In genomic region chr14:34722723-34723545, GRCh38 we compare ENCODE assay signal across 8 cellular contexts.
DNase-seq lines count a peak whose midpoint lies in the region; ATAC-seq lines count a peak whose summit lies in the region.

No MANE protein-coding gene starts in this region.

- no peak for ATAC-seq in HG02852 (IDR thresholded peaks at IDR 0.05; ENCODE audit: unreplicated experiment)

- DNase-seq in SIG-M5 treated with dmso at 0.1 percent for 504 hours (lab: John Stamatoyannopoulos, UW; ENCODE audit: unreplicated experiment) (peak; percentile 56), SIG-M5 (lab: John Stamatoyannopoulos, UW) (no peak), NCI-H1092 treated with DMSO at 0.1 percent for 48 hours (lab: John Stamatoyannopoulos, UW) (peak; percentile 67), T1000 (lab: John Stamatoyannopoulos, UW) (peak; percentile 24), cerebellar cortex (ENCODE audit: low spot score) (peak; percentile 73), kidney glomerular epithelial cell (lab: John Stamatoyannopoulos, UW) (peak; percentile 10)
- DNase-seq in stimulated activated CD4-positive, alpha-beta T cell treated with anti-CD3 and anti-CD28 coated beads, Interleukin-2, amount 100 ng/mL, for 4 hours (ENCODE audit: low read depth), result peak; percentile 12
